In genomic region chr6:98469146-98469545, GRCh38 we compare ENCODE assay signal across 15 cellular contexts.
A peak's percentile ranks its signal among the peaks of the same experiment; 100 is the strongest.
DNase-seq lines count a peak whose midpoint lies in the region; ATAC-seq lines count a peak whose summit lies in the region.
"Had no signal": no experiment of that assay in that cellular context is flagged by ENCODE, and none has a peak within 500 bp of the region (broad histone marks: within the 10 kb centered on the region; RNA-seq: fewer than 3 reads in every experiment).

No MANE protein-coding gene starts in this region.

- H3K27ac ChIP-seq in SJCRH30, result no peak overlapping the region

- no peaks in the 10 kb centered on the region; the same call in 1 of the 2 replicates for H3K27me3 ChIP-seq in SJCRH30

- H3K4me1 ChIP-seq in SJCRH30, result peaks cover 19% of the 10 kb centered on the region

- DNase-seq in HT1080 (ENCODE audit: low read depth) (peak; percentile 5), NCI-H1092 treated with DMSO at 0.1 percent for 48 hours (lab: John Stamatoyannopoulos, UW) (peak; percentile 60), SJCRH30 (peak; percentile 57 to 75), myocyte (ENCODE audit: low read depth) (peak; percentile 9), iPS-NIHi11 (ENCODE audit: low spot score) (no peak), SW 1271 (lab: John Stamatoyannopoulos, UW) (no peak)
- DNase-seq: C1 segment of cervical spinal cord; Calu3; CD4-positive, alpha-beta T cell; DMS 273 treated with DMSO at 0.1 percent for 48 hours; H7 had no signal

- no peak overlapping the region for H3K4me3 ChIP-seq in SJCRH30
- H3K4me3 ChIP-seq: GM12878, GM23338 had no signal

- H3K9me3 ChIP-seq in SJCRH30 (replicated peaks), result no peaks in the 10 kb centered on the region

- no peaks in the 10 kb centered on the region for H3K36me3 ChIP-seq in SJCRH30

- no peak for ATAC-seq in HG02970 (IDR thresholded peaks at IDR 0.05; ENCODE audit: low FRiP score, unreplicated experiment)
- ATAC-seq in GM19328 (IDR thresholded peaks at IDR 0.05; ENCODE audit: unreplicated experiment), result no peak
- ATAC-seq: GM12878, GM23338 had no signal

Comparison
In these comparisons a context has a peak if more than half of its experiments do, and no peak if none do; other contexts are left out.
1. DNase-seq: peak in HT1080 (single experiment), NCI-H1092 treated with DMSO at 0.1 percent for 48 hours (single experiment), SJCRH30 (2 of 2) and myocyte (single experiment); none in iPS-NIHi11 (single experiment) and SW 1271 (0 of 2).